22 cellular contexts compared by ENCODE assay signal in genomic region chrX:147981038-147981752, GRCh38. TPM values are rescaled to one million over a fixed set of nuclear protein-coding genes. Genes with fewer than 3 reads are reported as not detected.
A peak's percentile ranks its signal among the peaks of the same experiment; 100 is the strongest.
DNase-seq lines count a peak whose midpoint lies in the region; ATAC-seq and TF ChIP-seq lines count a peak whose summit lies in the region.
"Had no signal": no experiment of that assay in that cellular context is flagged by ENCODE, and none has a peak within 500 bp of the region (broad histone marks: within the 10 kb centered on the region; RNA-seq: fewer than 3 reads in every experiment).

A gene with protein sequence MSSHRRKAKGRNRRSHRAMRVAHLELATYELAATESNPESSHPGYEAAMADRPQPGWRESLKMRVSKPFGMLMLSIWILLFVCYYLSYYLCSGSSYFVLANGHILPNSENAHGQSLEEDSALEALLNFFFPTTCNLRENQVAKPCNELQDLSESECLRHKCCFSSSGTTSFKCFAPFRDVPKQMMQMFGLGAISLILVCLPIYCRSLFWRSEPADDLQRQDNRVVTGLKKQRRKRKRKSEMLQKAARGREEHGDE (plus strand): TSS chrX:147981337. CDS start chrX:147981403, 66 bp downstream.

- no peaks in the 10 kb centered on the region for H3K27me3 ChIP-seq in testis

- no peak within 1 kb of the TSS for H3K27ac ChIP-seq in testis
- H3K27ac ChIP-seq: A549 had no signal

- no peaks in the 10 kb centered on the region for H3K36me3 ChIP-seq in testis (ENCODE audit: low read depth, missing control alignments)
- H3K36me3 ChIP-seq: HAP-1 had no signal

- ATAC-seq in HG02798 (IDR thresholded peaks at IDR 0.05; ENCODE audit: poor library complexity, unreplicated experiment) = no peak
- ATAC-seq: A549, GM23338 had no signal

- intact Hi-C loops in testis (cut with DNase I; ENCODE audit: low total_unique reads) = no loop called here

- peak within 1 kb of the TSS; percentile 29 to 34 for H3K4me3 ChIP-seq in testis
- H3K4me3 ChIP-seq: A549, GM23338, HAP-1 had no signal

- 80 to 97% methylated on average over 1 to 23 of the region's 35 CpGs for WGBS in testis, 2 donors

- no peak for TF ChIP-seq CTCF in testis (IDR thresholded peaks at IDR 0.05)

- H3K4me1 ChIP-seq in testis = no peaks in the 10 kb centered on the region
- H3K4me1 ChIP-seq: A549, HAP-1 had no signal

- peak; percentile 61 for DNase-seq in Daoy (ENCODE audit: low read depth)
- DNase-seq in NCI-H146 (lab: John Stamatoyannopoulos, UW) = peak; percentile 48
- peak; percentile 1 for DNase-seq in NCI-H2227 treated with DMSO at 0.1 percent for 48 hours (lab: John Stamatoyannopoulos, UW)
- DNase-seq in testis = peak; percentile 58
- no peak for DNase-seq in NCI-H1417 treated with DMSO at 0.1 percent for 48 hours (lab: John Stamatoyannopoulos, UW)
- no peak for DNase-seq in EL
- DNase-seq: 8988T; ACHN; C1 segment of cervical spinal cord; Calu3; CD4-positive, alpha-beta memory T cell; COR-L47; DMS53; DMS79 treated with DMSO at 0.1 percent for 48 hours; GDM1; HFFc6 had no signal

- no peaks in the 10 kb centered on the region for H3K9me3 ChIP-seq in testis
- H3K9me3 ChIP-seq: A549, HAP-1 had no signal

- no peak for TF ChIP-seq POLR2A in testis (IDR thresholded peaks at IDR 0.05)

RNA-seq across cellular contexts. Expression of the gene that starts here (rescaled TPM):
- 59.5 and 68.2 TPM in 2 replicates for total RNA-seq in Daoy (2014; rRNA removed; shearing (Covaris generic))
- 10 to 100 TPM; 48.2 to 70.7 TPM for total RNA-seq in testis
- polyA plus RNA-seq in testis (ENCODE audit: insufficient read depth, low read depth, low replicate concordance) = 77.8 TPM
- total RNA-seq: Calu3; CD4-positive, alpha-beta memory T cell; GM23338; H4; HFFc6 had no signal
- polyA plus RNA-seq: A549; BJ; CD4-positive, alpha-beta memory T cell; GM23338 had no signal

Comparison
In these comparisons a context has a peak if more than half of its experiments do, and no peak if none do; other contexts are left out.
1. DNase-seq: peak in Daoy (single experiment), NCI-H146 (single experiment), NCI-H2227 treated with DMSO at 0.1 percent for 48 hours (single experiment) and testis (single experiment); none in NCI-H1417 treated with DMSO at 0.1 percent for 48 hours (single experiment) and EL (single experiment).